ENCODE assay signal across 1 cellular context in the genomic region with DNA sequence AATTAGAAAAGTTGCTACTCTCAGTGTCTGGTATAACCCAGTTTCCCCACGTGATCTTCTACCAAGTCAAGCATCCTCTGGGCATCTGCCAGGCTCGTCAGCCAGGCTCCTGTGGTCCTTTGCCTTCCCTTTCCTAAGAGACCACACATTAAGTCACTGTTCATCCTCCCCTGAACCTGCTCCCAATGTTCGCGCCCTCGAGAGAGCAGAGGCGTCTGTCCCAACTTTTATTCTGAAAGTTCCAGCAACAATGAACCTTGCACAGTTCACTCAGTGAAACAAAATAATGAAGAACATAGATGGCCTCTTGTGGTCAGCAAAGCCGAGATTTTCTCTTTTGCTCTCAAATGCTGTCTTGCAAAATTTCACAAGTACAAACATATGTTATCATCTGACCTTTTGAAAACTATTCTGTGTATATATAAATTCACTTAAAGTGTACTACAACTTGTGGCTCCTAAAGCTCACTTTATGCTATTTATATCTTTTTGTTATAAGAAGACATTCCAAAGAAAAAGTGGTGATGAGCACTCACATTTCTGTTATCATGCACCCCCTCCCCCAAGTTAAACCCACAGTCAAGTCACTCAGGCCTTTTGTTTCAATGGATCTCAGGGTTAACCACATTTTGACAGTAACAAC.
TF ChIP-seq lines count a peak whose summit lies in the region.

No MANE protein-coding gene starts in this region.

TF ChIP-seq in GM23338, 12 proteins besides CTCF, POLR2A, EP300 and RAD21:
- TF ChIP-seq, protein P1, sequence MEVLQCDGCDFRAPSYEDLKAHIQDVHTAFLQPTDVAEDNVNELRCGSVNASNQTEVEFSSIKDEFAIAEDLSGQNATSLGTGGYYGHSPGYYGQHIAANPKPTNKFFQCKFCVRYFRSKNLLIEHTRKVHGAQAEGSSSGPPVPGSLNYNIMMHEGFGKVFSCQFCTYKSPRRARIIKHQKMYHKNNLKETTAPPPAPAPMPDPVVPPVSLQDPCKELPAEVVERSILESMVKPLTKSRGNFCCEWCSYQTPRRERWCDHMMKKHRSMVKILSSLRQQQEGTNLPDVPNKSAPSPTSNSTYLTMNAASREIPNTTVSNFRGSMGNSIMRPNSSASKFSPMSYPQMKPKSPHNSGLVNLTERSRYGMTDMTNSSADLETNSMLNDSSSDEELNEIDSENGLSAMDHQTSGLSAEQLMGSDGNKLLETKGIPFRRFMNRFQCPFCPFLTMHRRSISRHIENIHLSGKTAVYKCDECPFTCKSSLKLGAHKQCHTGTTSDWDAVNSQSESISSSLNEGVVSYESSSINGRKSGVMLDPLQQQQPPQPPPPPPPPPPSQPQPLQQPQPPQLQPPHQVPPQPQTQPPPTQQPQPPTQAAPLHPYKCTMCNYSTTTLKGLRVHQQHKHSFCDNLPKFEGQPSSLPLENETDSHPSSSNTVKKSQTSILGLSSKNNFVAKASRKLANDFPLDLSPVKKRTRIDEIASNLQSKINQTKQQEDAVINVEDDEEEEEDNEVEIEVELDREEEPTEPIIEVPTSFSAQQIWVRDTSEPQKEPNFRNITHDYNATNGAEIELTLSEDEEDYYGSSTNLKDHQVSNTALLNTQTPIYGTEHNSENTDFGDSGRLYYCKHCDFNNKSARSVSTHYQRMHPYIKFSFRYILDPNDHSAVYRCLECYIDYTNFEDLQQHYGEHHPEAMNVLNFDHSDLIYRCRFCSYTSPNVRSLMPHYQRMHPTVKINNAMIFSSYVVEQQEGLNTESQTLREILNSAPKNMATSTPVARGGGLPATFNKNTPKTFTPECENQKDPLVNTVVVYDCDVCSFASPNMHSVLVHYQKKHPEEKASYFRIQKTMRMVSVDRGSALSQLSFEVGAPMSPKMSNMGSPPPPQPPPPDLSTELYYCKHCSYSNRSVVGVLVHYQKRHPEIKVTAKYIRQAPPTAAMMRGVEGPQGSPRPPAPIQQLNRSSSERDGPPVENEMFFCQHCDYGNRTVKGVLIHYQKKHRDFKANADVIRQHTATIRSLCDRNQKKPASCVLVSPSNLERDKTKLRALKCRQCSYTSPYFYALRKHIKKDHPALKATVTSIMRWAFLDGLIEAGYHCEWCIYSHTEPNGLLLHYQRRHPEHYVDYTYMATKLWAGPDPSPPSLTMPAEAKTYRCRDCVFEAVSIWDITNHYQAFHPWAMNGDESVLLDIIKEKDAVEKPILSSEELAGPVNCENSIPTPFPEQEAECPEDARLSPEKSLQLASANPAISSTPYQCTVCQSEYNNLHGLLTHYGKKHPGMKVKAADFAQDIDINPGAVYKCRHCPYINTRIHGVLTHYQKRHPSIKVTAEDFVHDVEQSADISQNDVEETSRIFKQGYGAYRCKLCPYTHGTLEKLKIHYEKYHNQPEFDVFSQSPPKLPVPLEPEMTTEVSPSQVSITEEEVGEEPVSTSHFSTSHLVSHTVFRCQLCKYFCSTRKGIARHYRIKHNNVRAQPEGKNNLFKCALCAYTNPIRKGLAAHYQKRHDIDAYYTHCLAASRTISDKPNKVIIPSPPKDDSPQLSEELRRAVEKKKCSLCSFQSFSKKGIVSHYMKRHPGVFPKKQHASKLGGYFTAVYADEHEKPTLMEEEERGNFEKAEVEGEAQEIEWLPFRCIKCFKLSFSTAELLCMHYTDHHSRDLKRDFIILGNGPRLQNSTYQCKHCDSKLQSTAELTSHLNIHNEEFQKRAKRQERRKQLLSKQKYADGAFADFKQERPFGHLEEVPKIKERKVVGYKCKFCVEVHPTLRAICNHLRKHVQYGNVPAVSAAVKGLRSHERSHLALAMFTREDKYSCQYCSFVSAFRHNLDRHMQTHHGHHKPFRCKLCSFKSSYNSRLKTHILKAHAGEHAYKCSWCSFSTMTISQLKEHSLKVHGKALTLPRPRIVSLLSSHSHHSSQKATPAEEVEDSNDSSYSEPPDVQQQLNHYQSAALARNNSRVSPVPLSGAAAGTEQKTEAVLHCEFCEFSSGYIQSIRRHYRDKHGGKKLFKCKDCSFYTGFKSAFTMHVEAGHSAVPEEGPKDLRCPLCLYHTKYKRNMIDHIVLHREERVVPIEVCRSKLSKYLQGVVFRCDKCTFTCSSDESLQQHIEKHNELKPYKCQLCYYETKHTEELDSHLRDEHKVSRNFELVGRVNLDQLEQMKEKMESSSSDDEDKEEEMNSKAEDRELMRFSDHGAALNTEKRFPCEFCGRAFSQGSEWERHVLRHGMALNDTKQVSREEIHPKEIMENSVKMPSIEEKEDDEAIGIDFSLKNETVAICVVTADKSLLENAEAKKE (CRISPR knock-in tag; IDR thresholded peaks at IDR 0.05), result no peak
- TF ChIP-seq ZNF331 (CRISPR knock-in tag; IDR thresholded peaks at IDR 0.05; ENCODE audit: low read depth) (no peak), STAT1 (IDR thresholded peaks at IDR 0.05; ENCODE audit: unreplicated experiment) (no peak), EZH2phosphoT487 (IDR thresholded peaks at IDR 0.05; ENCODE audit: unreplicated experiment) (no peak), NANOG (IDR thresholded peaks at IDR 0.05; ENCODE audit: borderline replicate concordance) (no peak), ZNF114 (CRISPR knock-in tag; IDR thresholded peaks at IDR 0.05) (no peak), EZH2 (IDR thresholded peaks at IDR 0.05; ENCODE audit: low read depth, unreplicated experiment) (no peak), CREB1 (CRISPR knock-in tag; IDR thresholded peaks at IDR 0.05; ENCODE audit: low read depth) (no peak), JUNB (IDR thresholded peaks at IDR 0.05; ENCODE audit: unreplicated experiment) (no peak), POLR2AphosphoS5 (IDR thresholded peaks at IDR 0.05; ENCODE audit: low read depth) (no peak)
- TF ChIP-seq, protein P2, sequence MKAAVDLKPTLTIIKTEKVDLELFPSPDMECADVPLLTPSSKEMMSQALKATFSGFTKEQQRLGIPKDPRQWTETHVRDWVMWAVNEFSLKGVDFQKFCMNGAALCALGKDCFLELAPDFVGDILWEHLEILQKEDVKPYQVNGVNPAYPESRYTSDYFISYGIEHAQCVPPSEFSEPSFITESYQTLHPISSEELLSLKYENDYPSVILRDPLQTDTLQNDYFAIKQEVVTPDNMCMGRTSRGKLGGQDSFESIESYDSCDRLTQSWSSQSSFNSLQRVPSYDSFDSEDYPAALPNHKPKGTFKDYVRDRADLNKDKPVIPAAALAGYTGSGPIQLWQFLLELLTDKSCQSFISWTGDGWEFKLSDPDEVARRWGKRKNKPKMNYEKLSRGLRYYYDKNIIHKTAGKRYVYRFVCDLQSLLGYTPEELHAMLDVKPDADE (IDR thresholded peaks at IDR 0.05), result no peak
- TF ChIP-seq, protein P3, sequence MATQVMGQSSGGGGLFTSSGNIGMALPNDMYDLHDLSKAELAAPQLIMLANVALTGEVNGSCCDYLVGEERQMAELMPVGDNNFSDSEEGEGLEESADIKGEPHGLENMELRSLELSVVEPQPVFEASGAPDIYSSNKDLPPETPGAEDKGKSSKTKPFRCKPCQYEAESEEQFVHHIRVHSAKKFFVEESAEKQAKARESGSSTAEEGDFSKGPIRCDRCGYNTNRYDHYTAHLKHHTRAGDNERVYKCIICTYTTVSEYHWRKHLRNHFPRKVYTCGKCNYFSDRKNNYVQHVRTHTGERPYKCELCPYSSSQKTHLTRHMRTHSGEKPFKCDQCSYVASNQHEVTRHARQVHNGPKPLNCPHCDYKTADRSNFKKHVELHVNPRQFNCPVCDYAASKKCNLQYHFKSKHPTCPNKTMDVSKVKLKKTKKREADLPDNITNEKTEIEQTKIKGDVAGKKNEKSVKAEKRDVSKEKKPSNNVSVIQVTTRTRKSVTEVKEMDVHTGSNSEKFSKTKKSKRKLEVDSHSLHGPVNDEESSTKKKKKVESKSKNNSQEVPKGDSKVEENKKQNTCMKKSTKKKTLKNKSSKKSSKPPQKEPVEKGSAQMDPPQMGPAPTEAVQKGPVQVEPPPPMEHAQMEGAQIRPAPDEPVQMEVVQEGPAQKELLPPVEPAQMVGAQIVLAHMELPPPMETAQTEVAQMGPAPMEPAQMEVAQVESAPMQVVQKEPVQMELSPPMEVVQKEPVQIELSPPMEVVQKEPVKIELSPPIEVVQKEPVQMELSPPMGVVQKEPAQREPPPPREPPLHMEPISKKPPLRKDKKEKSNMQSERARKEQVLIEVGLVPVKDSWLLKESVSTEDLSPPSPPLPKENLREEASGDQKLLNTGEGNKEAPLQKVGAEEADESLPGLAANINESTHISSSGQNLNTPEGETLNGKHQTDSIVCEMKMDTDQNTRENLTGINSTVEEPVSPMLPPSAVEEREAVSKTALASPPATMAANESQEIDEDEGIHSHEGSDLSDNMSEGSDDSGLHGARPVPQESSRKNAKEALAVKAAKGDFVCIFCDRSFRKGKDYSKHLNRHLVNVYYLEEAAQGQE (IDR thresholded peaks at IDR 0.05; ENCODE audit: unreplicated experiment), result no peak
